ENCODE assay signal across 15 cellular contexts in the genomic region with DNA sequence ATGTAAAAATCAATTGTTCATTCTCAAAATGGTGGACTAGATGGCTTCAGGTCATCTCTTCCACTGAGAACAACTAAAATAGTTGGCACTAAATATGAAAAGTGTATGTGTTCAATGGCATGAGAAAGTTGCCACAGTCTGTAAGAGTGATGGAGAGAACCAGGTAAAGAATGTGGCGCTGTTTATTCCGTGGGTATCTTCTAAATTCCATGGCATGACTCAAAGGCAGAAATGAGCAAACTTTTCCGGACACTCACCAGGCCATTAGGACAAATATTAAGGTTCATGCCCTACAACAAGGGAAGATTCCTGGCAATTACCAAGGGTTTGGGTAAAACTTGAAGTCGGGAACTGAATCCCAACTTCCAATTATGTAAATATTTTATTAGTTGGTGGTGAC.
DNase-seq lines count a peak whose midpoint lies in the region; ATAC-seq and TF ChIP-seq lines count a peak whose summit lies in the region.
"Had no signal": no experiment of that assay in that cellular context is flagged by ENCODE, and none has a peak within 500 bp of the region (broad histone marks: within the 10 kb centered on the region; RNA-seq: fewer than 3 reads in every experiment).

No MANE protein-coding gene starts in this region.

- intact Hi-C loops in PC-3 (cut with micrococcal nuclease), result no loop called here
- intact Hi-C loops in breast epithelium (cut with DNase I; ENCODE audit: low total_unique reads), result no loop called here

- no peak overlapping the region for H3K9ac ChIP-seq in PC-3 (ENCODE audit: low read length)

- H3K4me1 Mint-ChIP-seq in activated T-cell treated with anti-CD3 and anti-CD28 coated beads, Interleukin-2, amount 50 U/mL, for 72 hours (ENCODE audit: low read depth), result no peaks in the 10 kb centered on the region
- H3K4me1 Mint-ChIP-seq: CD14-positive monocyte had no signal

- no TSS peak for BruUV-seq in PC-3 (replicated peaks; lab: Mats Ljungman, UMichigan)

- no peaks in the 10 kb centered on the region for H3K79me2 ChIP-seq in PC-3 (ENCODE audit: low read length)

- in situ Hi-C loops in brain microvascular endothelial cell (cut with HindIII; ENCODE audit: low pct_ligation_motif_present, low sequenced_read_pairs), result no loop called here

- no peaks in the 10 kb centered on the region for H3K27me3 Mint-ChIP-seq in activated T-cell treated with anti-CD3 and anti-CD28 coated beads, Interleukin-2, amount 50 U/mL, for 72 hours (ENCODE audit: low read depth)

- H3K27ac Mint-ChIP-seq in activated T-cell treated with anti-CD3 and anti-CD28 coated beads, Interleukin-2, amount 50 U/mL, for 72 hours, result no peak overlapping the region
- H3K27ac Mint-ChIP-seq: CD14-positive monocyte; CD8-positive, alpha-beta T cell had no signal

- H2AFZ ChIP-seq in PC-3 (ENCODE audit: low read length), result no peak overlapping the region

- POLR2A ChIA-PET in PC-3 (lab: Charles Lee; ENCODE audit: unreplicated experiment), result no interaction called here

- no peaks in the 10 kb centered on the region for H3K27me3 ChIP-seq in PC-3 (ENCODE audit: low read length)
- no peaks in the 10 kb centered on the region for H3K27me3 ChIP-seq in brain microvascular endothelial cell (replicated peaks)
- H3K27me3 ChIP-seq in breast epithelium, result no peaks in the 10 kb centered on the region

- peak; percentile 36 for DNase-seq in HS-27A (ENCODE audit: low read depth)
- DNase-seq in PC-3, result peak; percentile 81
- peak; percentile 10 for DNase-seq in brain microvascular endothelial cell
- DNase-seq in hippocampal formation (lab: John Stamatoyannopoulos, UW), result no peak
- DNase-seq in GM10266 (ENCODE audit: extremely low spot score), result no peak
- DNase-seq in breast epithelium (ENCODE audit: low spot score in 2 of 2), result no peak
- DNase-seq in activated T-cell treated with anti-CD3 and anti-CD28 coated beads, Interleukin-2, amount 50 U/mL, for 72 hours, result no peak
- DNase-seq: CD8-positive, alpha-beta T cell; COR-L47; DMS153; DMS79 treated with DMSO at 0.1 percent for 48 hours; EL had no signal

- H3K36me3 ChIP-seq in PC-3 (ENCODE audit: low read depth, low read length) (no peaks in the 10 kb centered on the region), brain microvascular endothelial cell (replicated peaks) (no peaks in the 10 kb centered on the region), breast epithelium (no peaks in the 10 kb centered on the region)

- peaks cover 7 to 12% of the 10 kb centered on the region in 2 donors for H3K9me3 Mint-ChIP-seq in activated T-cell treated with anti-CD3 and anti-CD28 coated beads, Interleukin-2, amount 50 U/mL, for 72 hours

- no peaks in the 10 kb centered on the region for H3K9me2 ChIP-seq in PC-3 (replicated peaks; ENCODE audit: low read length)

- H3K4me3 ChIP-seq in PC-3 (ENCODE audit: low read length) (no peak overlapping the region), brain microvascular endothelial cell (ENCODE audit: low read depth, low read length) (no peak overlapping the region), breast epithelium (no peak overlapping the region)

- peaks cover 2 to 4% of the 10 kb centered on the region in 2 donors for H3K36me3 Mint-ChIP-seq in activated T-cell treated with anti-CD3 and anti-CD28 coated beads, Interleukin-2, amount 50 U/mL, for 72 hours (ENCODE audit: insufficient read depth in 2 of 2)
- H3K36me3 Mint-ChIP-seq: CD14-positive monocyte; CD8-positive, alpha-beta T cell had no signal

- H3K4me2 ChIP-seq in PC-3 (ENCODE audit: low read length), result no peak overlapping the region

- H3F3A ChIP-seq in PC-3 (ENCODE audit: low read length, unreplicated experiment), result no peaks in the 10 kb centered on the region

- H4K20me1 ChIP-seq in PC-3 (ENCODE audit: low read length), result no peaks in the 10 kb centered on the region

- no peak for TF ChIP-seq POLR2A in breast epithelium (IDR thresholded peaks at IDR 0.05)

- H3K27ac ChIP-seq in PC-3 (ENCODE audit: low read length), result peak overlapping the region; percentile 27; the same call in 1 of the 2 replicates
- no peak overlapping the region for H3K27ac ChIP-seq in brain microvascular endothelial cell
- H3K27ac ChIP-seq in breast epithelium, result no peak overlapping the region

- no peaks in the 10 kb centered on the region for H3K9me3 ChIP-seq in PC-3 (ENCODE audit: low read length)
- peaks cover 0 to 19% of the 10 kb centered on the region in 2 donors for H3K9me3 ChIP-seq in breast epithelium

- H3K4me1 ChIP-seq in PC-3 (ENCODE audit: insufficient read depth, low read length) (peaks cover 13% of the 10 kb centered on the region), breast epithelium (no peaks in the 10 kb centered on the region)

- no peak overlapping the region for H3K4me3 Mint-ChIP-seq in activated T-cell treated with anti-CD3 and anti-CD28 coated beads, Interleukin-2, amount 50 U/mL, for 72 hours
- H3K4me3 Mint-ChIP-seq: CD14-positive monocyte; CD8-positive, alpha-beta T cell had no signal

- CTCF ChIA-PET in PC-3 (lab: Charles Lee), result no interaction called here

- ATAC-seq in PC-3, result peak; percentile 61
- ATAC-seq in activated T-cell treated with anti-CD3 and anti-CD28 coated beads, Interleukin-2, amount 50 U/mL, for 72 hours (replicated peaks in 1 of 2), result no peak
- ATAC-seq: CD8-positive, alpha-beta T cell; HCT116; HepG2 had no signal

- TF ChIP-seq CTCF in PC-3 (conservative IDR thresholded peaks at IDR 0.05; ENCODE audit: low read depth, low read length) (no peak), brain microvascular endothelial cell (IDR thresholded peaks at IDR 0.05; ENCODE audit: low read depth, low read length, missing control alignments) (no peak), GM10266 (IDR thresholded peaks at IDR 0.05; ENCODE audit: control insufficient read depth, insufficient read depth, low read depth, missing control alignments) (no peak), breast epithelium (IDR thresholded peaks at IDR 0.05) (no peak)

Comparison
In these comparisons a context has a peak if more than half of its experiments do, and no peak if none do; other contexts are left out.
1. DNase-seq: peak in HS-27A (single experiment), PC-3 (single experiment) and brain microvascular endothelial cell (single experiment); none in hippocampal formation (0 of 2), GM10266 (single experiment), breast epithelium (0 of 2) and activated T-cell treated with anti-CD3 and anti-CD28 coated beads, Interleukin-2, amount 50 U/mL, for 72 hours (0 of 2).